3 cellular contexts compared by ENCODE assay signal in genomic region chr5:26740182-26740581, GRCh38.
"Had no signal": no experiment of that assay in that cellular context is flagged by ENCODE, and none has a peak within 500 bp of the region (broad histone marks: within the 10 kb centered on the region; RNA-seq: fewer than 3 reads in every experiment).

No MANE protein-coding gene starts in this region.

- H3K4me3 ChIP-seq: GM12878 had no signal

- ATAC-seq: GM12878 had no signal

- DNase-seq: GDM1, GF-D8 had no signal
